ENCODE assay signal across 10 cellular contexts in genomic region chr20:37383229-37383989, GRCh38. TPM values are rescaled to one million over a fixed set of nuclear protein-coding genes. Genes with fewer than 3 reads are reported as not detected.
DNase-seq lines count a peak whose midpoint lies in the region; ATAC-seq lines count a peak whose summit lies in the region.
"Had no signal": no experiment of that assay in that cellular context is flagged by ENCODE, and none has a peak within 500 bp of the region (broad histone marks: within the 10 kb centered on the region; RNA-seq: fewer than 3 reads in every experiment).

No MANE protein-coding gene starts in this region.

- peak; percentile 28 for DNase-seq in stimulated activated CD4-positive, alpha-beta T cell treated with anti-CD3 and anti-CD28 coated beads, Interleukin-15, amount 100 ng/mL, for 24 hours
- DNase-seq in stimulated activated CD4-positive, alpha-beta T cell treated with anti-CD3 and anti-CD28 coated beads, Interleukin-2, amount 100 ng/mL, for 48 hours = no peak
- DNase-seq in islet precursor cell = peak; percentile 56
- DNase-seq in aorta = peak; percentile 73 to 84
- DNase-seq in DMS114 treated with DMSO at 0.1 percent for 48 hours (lab: John Stamatoyannopoulos, UW; ENCODE audit: unreplicated experiment) = no peak
- no peak for DNase-seq in hepatic stellate cell (ENCODE audit: low spot score)
- DNase-seq: NCI-H524 had no signal

- H3K4me1 ChIP-seq in aorta (ENCODE audit: control insufficient read depth in 1 of 2, insufficient read depth in 2 of 2, low read length in 2 of 2) = no peaks in the 10 kb centered on the region

- H3K4me3 ChIP-seq in aorta (ENCODE audit: low read length in 2 of 2) = no peak overlapping the region

- intact Hi-C loops in aorta (cut with DNase I) = loop anchor here (5.0 kb wide), 2 partner anchors 96 to 106 kb away; partner anchors contain the start of gene MANBAL (in 1 of the 2)

- ATAC-seq in aorta (ENCODE audit: low FRiP score) (no peak), HG02571 (IDR thresholded peaks at IDR 0.05; ENCODE audit: unreplicated experiment) (no peak)
- ATAC-seq: left colon had no signal

- H3K36me3 ChIP-seq in aorta (ENCODE audit: control insufficient read depth in 1 of 2, insufficient read depth in 2 of 2, low read length in 1 of 2) = peaks cover 0 to 5% of the 10 kb centered on the region in 2 donors

- peaks cover 8% of the 10 kb centered on the region for H3K4me1 Mint-ChIP-seq in activated naive CD8-positive, alpha-beta T cell (ENCODE audit: low read depth)

- WGBS in aorta, 2 donors = 68 to 77% methylated on average over 25 of the region's 25 CpGs

- H3K27me3 ChIP-seq in aorta (ENCODE audit: control insufficient read depth in 1 of 2, insufficient read depth in 2 of 2, low read length in 1 of 2) = no peaks in the 10 kb centered on the region

- H3K36me3 Mint-ChIP-seq in activated naive CD8-positive, alpha-beta T cell = no peaks in the 10 kb centered on the region

- no peak overlapping the region for H3K27ac Mint-ChIP-seq in activated naive CD8-positive, alpha-beta T cell

- no peaks in the 10 kb centered on the region for H3K9me3 Mint-ChIP-seq in activated naive CD8-positive, alpha-beta T cell (ENCODE audit: low read depth)

- H3K27ac ChIP-seq in aorta (ENCODE audit: low read depth in 1 of 2, low read length in 2 of 2) = no peak overlapping the region

- H3K4me3 Mint-ChIP-seq in activated naive CD8-positive, alpha-beta T cell = peak overlapping the region; percentile 59

- no peaks in the 10 kb centered on the region for H3K9me3 ChIP-seq in aorta (ENCODE audit: control insufficient read depth, low read length)

- peaks cover 2% of the 10 kb centered on the region for H3K27me3 Mint-ChIP-seq in activated naive CD8-positive, alpha-beta T cell

RNA-seq across cellular contexts. Expression of gene SRC, which starts 37.5 kb away (rescaled TPM):
- 10 to 100 TPM; 51.3 to 72.4 TPM for total RNA-seq in aorta
- polyA plus RNA-seq in aorta = 10 to 100 TPM; 16.7 to 31.1 TPM

Comparison
In these comparisons a context has a peak if more than half of its experiments do, and no peak if none do; other contexts are left out.
1. DNase-seq: peak in stimulated activated CD4-positive, alpha-beta T cell treated with anti-CD3 and anti-CD28 coated beads, Interleukin-15, amount 100 ng/mL, for 24 hours (single experiment), islet precursor cell (single experiment) and aorta (2 of 2); none in stimulated activated CD4-positive, alpha-beta T cell treated with anti-CD3 and anti-CD28 coated beads, Interleukin-2, amount 100 ng/mL, for 48 hours (0 of 2), DMS114 treated with DMSO at 0.1 percent for 48 hours (single experiment) and hepatic stellate cell (single experiment).